In the genomic region with DNA sequence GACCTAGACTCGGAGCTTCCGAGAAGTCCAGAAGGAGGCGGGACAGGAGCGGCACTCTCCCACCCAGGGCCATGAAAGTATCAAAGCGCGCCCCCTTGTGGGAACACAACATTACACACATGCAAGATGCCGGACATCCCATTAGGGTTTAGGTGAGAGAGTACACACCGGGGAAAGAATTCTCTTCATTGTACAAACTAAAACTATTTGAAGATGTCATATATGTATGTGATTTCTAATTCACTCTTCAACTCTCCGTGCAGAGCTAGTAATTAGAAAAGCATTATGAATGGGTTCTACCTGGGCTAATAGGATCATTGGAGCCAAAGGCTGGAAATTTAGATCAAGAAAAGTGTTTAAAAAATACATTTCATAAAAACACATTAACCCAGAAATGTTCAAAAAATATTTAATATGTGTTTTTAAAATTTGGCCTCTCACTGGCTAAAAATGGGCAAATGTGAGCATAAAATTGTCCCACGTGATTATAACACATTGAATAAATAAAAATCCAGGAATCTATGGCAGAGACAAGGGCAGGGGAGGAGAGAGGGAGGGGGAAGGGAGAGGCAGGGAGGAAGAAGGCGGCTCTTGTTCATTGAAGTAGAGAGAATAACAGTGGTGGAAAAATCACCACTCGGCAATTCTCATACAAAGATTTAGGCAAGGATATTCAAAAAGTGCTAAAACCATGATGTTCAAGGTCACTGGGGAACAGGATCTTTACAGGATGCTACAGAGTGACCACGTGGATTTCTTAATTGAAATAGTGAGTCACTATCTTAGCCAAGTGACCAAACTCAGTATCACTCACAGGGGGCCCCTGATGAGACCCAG, we compare ENCODE assay signal across 8 cellular contexts. TPM values are rescaled to one million over a fixed set of nuclear protein-coding genes. Genes with fewer than 3 reads are reported as not detected.
DNase-seq lines count a peak whose midpoint lies in the region; ATAC-seq, FAIRE-seq and TF ChIP-seq lines count a peak whose summit lies in the region.

No MANE protein-coding gene starts in this region.

- WGBS in A549 (ENCODE audit: missing lambda C conversion rate), result 23% methylated on average over 13 of the region's 13 CpGs
- WGBS in esophagus muscularis mucosa, result 45% methylated on average over 13 of the region's 13 CpGs

- peaks cover 48% of the 10 kb centered on the region for H3K4me1 ChIP-seq in A549
- H3K4me1 ChIP-seq in esophagus muscularis mucosa, result peaks cover 0 to 4% (median 2%) of the 10 kb centered on the region in 4 donors

- H3K36me3 Mint-ChIP-seq in neural crest cell (ENCODE audit: low read depth), result peaks cover 21% of the 10 kb centered on the region

- H3K4me1 Mint-ChIP-seq in neural crest cell, result peaks cover 9% of the 10 kb centered on the region

- H3K9me3 Mint-ChIP-seq in neural crest cell, result no peaks in the 10 kb centered on the region

- TF ChIP-seq CTCF in A549 (IDR thresholded peaks at IDR 0.05) (peak; percentile 87), GM06990 (IDR thresholded peaks at IDR 0.05; ENCODE audit: insufficient read depth, low read length, poor library complexity, severe bottlenecking) (peak; percentile 23), esophagus muscularis mucosa (IDR thresholded peaks at IDR 0.05) (peak; percentile 42 to 60 (median 47)), neural crest cell (conservative IDR thresholded peaks at IDR 0.05) (peak; percentile 72)

- TF ChIP-seq POLR2A in A549 (IDR thresholded peaks at IDR 0.05; ENCODE audit: low read length), result no peak
- TF ChIP-seq POLR2A in esophagus muscularis mucosa (IDR thresholded peaks at IDR 0.05; ENCODE audit: low read depth), result no peak

- H3K27ac Mint-ChIP-seq in neural crest cell (ENCODE audit: unreplicated experiment), result no peak overlapping the region

- ATAC-seq in A549 (peak; percentile 69 to 84), GM18870 (IDR thresholded peaks at IDR 0.05; ENCODE audit: unreplicated experiment) (no peak)

- intact Hi-C loops in esophagus muscularis mucosa (cut with DNase I), result no loop called here

- H3K4me3 Mint-ChIP-seq in neural crest cell, result no peak overlapping the region

- peak; percentile 71 to 73 for TF ChIP-seq RAD21 in A549 (conservative IDR thresholded peaks at IDR 0.05 in 1 of 2, IDR thresholded peaks at IDR 0.05 in 1 of 2)

- H3K27me3 Mint-ChIP-seq in neural crest cell (ENCODE audit: low read depth), result no peaks in the 10 kb centered on the region

- peak overlapping the region; percentile 34 for H3K4me2 ChIP-seq in A549

- FAIRE-seq in A549 (lab: Jason Lieb, UNC), result peak; percentile 7

- H3K9me3 ChIP-seq in A549 (no peaks in the 10 kb centered on the region), esophagus muscularis mucosa (no peaks in the 10 kb centered on the region)

- CTCF ChIA-PET in A549 (lab: Yijun Ruan, JAX), result interaction anchor here (0.6 to 3.8 kb wide), 22 partner anchors 7 to 448 kb away, joined by 3 to 30 read pairs (median 4); partner anchors contain the start of gene TESC

- H3K27me3 ChIP-seq in GM06990 (replicated peaks; ENCODE audit: control insufficient read depth, insufficient read depth, low read length), result no peaks in the 10 kb centered on the region
- no peaks in the 10 kb centered on the region for H3K27me3 ChIP-seq in esophagus muscularis mucosa

- POLR2A ChIA-PET in A549 (lab: Yijun Ruan, JAX), result no interaction called here

- no peak overlapping the region for H3K4me3 ChIP-seq in A549
- H3K4me3 ChIP-seq in GM06990 (replicated peaks; ENCODE audit: low read depth, low read length), result no peak overlapping the region
- H3K4me3 ChIP-seq in esophagus muscularis mucosa, result no peak overlapping the region

- no peak for TF ChIP-seq EP300 in A549 (IDR thresholded peaks at IDR 0.05)
- no peak for TF ChIP-seq EP300 in esophagus muscularis mucosa (IDR thresholded peaks at IDR 0.05)

- peaks cover 24% of the 10 kb centered on the region for H3K36me3 ChIP-seq in GM06990 (ENCODE audit: control insufficient read depth, insufficient read depth, low read length)
- H3K36me3 ChIP-seq in esophagus muscularis mucosa, result peaks cover 11 to 75% (median 68%) of the 10 kb centered on the region in 4 donors

- peak overlapping the region; percentile 80 to 88 for H3K27ac ChIP-seq in A549
- H3K27ac ChIP-seq in esophagus muscularis mucosa (replicated peaks in 1 of 4), result no peak overlapping the region

- peak; percentile 75 to 94 for DNase-seq in A549 (ENCODE audit: low read depth in 1 of 2, low spot score in 1 of 2)
- no peak for DNase-seq in GM06990 (ENCODE audit: extremely low read depth, insufficient read length)
- peak; percentile 37 to 46 for DNase-seq in SHP77 (lab: John Stamatoyannopoulos, UW)
- peak; percentile 93 for DNase-seq in esophagus muscularis mucosa (ENCODE audit: extremely low spot score)
- DNase-seq in neural crest cell (ENCODE audit: low read depth, low spot score), result peak; percentile 78
- DNase-seq in GM19238 (ENCODE audit: insufficient read length, low spot score), result no peak
- DNase-seq in activated effector memory CD4-positive, alpha-beta T cell treated with anti-CD3 and anti-CD28 coated beads, Interleukin-2, amount 50 U/mL, for 16 hours, result no peak

TF ChIP-seq in A549, 52 proteins besides CTCF, POLR2A, EP300 and RAD21:
- TF ChIP-seq MAZ (IDR thresholded peaks at IDR 0.05; ENCODE audit: borderline replicate concordance, low read depth, low read length), result no peak
- TF ChIP-seq SMC3 (IDR thresholded peaks at IDR 0.05), result peak; percentile 80
- TF ChIP-seq JUN (IDR thresholded peaks at IDR 0.05), result 0 out of 5 replicates have a peak, but pooled peaks of 1 of the 2 experiments have one; percentile 1
- peak; percentile 69 for TF ChIP-seq MAFK (IDR thresholded peaks at IDR 0.05; ENCODE audit: partially characterized antibody)
- TF ChIP-seq, protein P1, sequence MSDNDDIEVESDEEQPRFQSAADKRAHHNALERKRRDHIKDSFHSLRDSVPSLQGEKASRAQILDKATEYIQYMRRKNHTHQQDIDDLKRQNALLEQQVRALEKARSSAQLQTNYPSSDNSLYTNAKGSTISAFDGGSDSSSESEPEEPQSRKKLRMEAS (IDR thresholded peaks at IDR 0.05), result peak; percentile 59; the same call in 1 of the 2 replicates
- TF ChIP-seq HOXB13 (CRISPR knock-in tag; IDR thresholded peaks at IDR 0.05; ENCODE audit: low read depth), result 0 out of 2 replicates have a peak, but pooled peaks have one; percentile 6

RNA-seq across cellular contexts. Expression of gene FBXO21, which starts 38.9 kb away (rescaled TPM):
- polyA plus RNA-seq in A549 (2011; rRNA removed), result 60.3 and 62.4 TPM in 2 replicates
- 88.7 and 101 TPM in 2 replicates for polyA plus RNA-seq in A549 (2012; cell fraction: cytosol; rRNA removed)
- 110 and 149 TPM in 2 replicates for polyA plus RNA-seq in A549 (2012; cell fraction: nucleus; rRNA removed)
- 29.8 to 33.2 TPM (median 31.2 TPM) in 3 replicates for polyA plus RNA-seq in A549 (2017; fragmentation: RNase III; extraction: RNeasy Plus Mini Kit Qiagen cat#74134 plus additional on column Dnase treatment)
- polyA minus RNA-seq in A549 (2011; rRNA and poly(A)+ RNA removed), result 151 and 197 TPM in 2 replicates
- 10 to 100 TPM; 40.7 to 92.5 (median 70.2) TPM for total RNA-seq in esophagus muscularis mucosa
- total RNA-seq in neural crest cell, result 60.3 and 69.2 TPM in 2 replicates

RNA-seq across cellular contexts. Expression of gene TESC, which starts 52.2 kb away (rescaled TPM):
- polyA plus RNA-seq in A549 (2011; rRNA removed) (94.2 and 97.8 TPM in 2 replicates), A549 (2017; fragmentation: RNase III; extraction: RNeasy Plus Mini Kit Qiagen cat#74134 plus additional on column Dnase treatment) (93.4 to 104 TPM (median 97.5 TPM) in 3 replicates)
- 189 and 215 TPM in 2 replicates for polyA plus RNA-seq in A549 (2012; cell fraction: cytosol; rRNA removed)
- 123 and 143 TPM in 2 replicates for polyA plus RNA-seq in A549 (2012; cell fraction: nucleus; rRNA removed)
- 60.9 and 63.7 TPM in 2 replicates for polyA minus RNA-seq in A549 (2011; rRNA and poly(A)+ RNA removed)
- total RNA-seq in esophagus muscularis mucosa (1 to 10 TPM; 4.5 to 8.6 (median 6.6) TPM), neural crest cell (0.65 and 0.93 TPM in 2 replicates)

Comparison
In these comparisons a context has a peak if more than half of its experiments do, and no peak if none do; other contexts are left out.
1. DNase-seq: peak in A549 (2 of 2), SHP77 (2 of 2), esophagus muscularis mucosa (single experiment) and neural crest cell (single experiment); none in GM06990 (single experiment), GM19238 (single experiment) and activated effector memory CD4-positive, alpha-beta T cell treated with anti-CD3 and anti-CD28 coated beads, Interleukin-2, amount 50 U/mL, for 16 hours (single experiment).
2. H3K27ac ChIP-seq: peak in A549 (2 of 2); none in esophagus muscularis mucosa (0 of 4).
3. CTCF ChIP-seq: peak in every context shown above with its lines; median percentile 87 in A549; 72 in neural crest cell; 47 in esophagus muscularis mucosa; 23 in GM06990.